ENCODE assay signal across 14 cellular contexts in genomic region chr17:69947027-69947759, GRCh38.
"Had no signal": no experiment of that assay in that cellular context is flagged by ENCODE, and none has a peak within 500 bp of the region (broad histone marks: within the 10 kb centered on the region; RNA-seq: fewer than 3 reads in every experiment).

No MANE protein-coding gene starts in this region.

- H3K4me3 Mint-ChIP-seq: activated T-cell treated with anti-CD3 and anti-CD28 coated beads, Interleukin-2, amount 50 U/mL, for 24 hours; nephron progenitor cell; stimulated activated naive CD8-positive, alpha-beta T cell treated with anti-CD3 and anti-CD28 coated beads, Interleukin-15, Interleukin-2, amounts not matched to agents 100 ng/mL and 50 ng/mL, for 24 hours had no signal

- H3K4me3 ChIP-seq: colonic mucosa, ovary, thoracic aorta had no signal

- H3K9me3 Mint-ChIP-seq: activated naive CD4-positive, alpha-beta T cell treated with anti-CD3 and anti-CD28 coated beads, Interleukin-2, amount 50 U/mL, for 72 hours; activated T-cell treated with anti-CD3 and anti-CD28 coated beads, Interleukin-2, amount 50 U/mL, for 24 hours; nephron progenitor cell; stimulated activated naive CD8-positive, alpha-beta T cell treated with anti-CD3 and anti-CD28 coated beads, Interleukin-15, Interleukin-2, amounts not matched to agents 100 ng/mL and 50 ng/mL, for 24 hours had no signal

- ATAC-seq: activated CD4-positive, CD25-positive, alpha-beta regulatory T cell treated with anti-CD3 and anti-CD28 coated beads, Interleukin-2, amount 50 U/mL, for 24 hours; activated naive CD4-positive, alpha-beta T cell treated with anti-CD3 and anti-CD28 coated beads, Interleukin-2, amount 50 U/mL, for 72 hours had no signal

- DNase-seq: activated CD4-positive, alpha-beta T cell treated with anti-CD3 and anti-CD28 coated beads, Interleukin-2, amount 50 U/mL, for 4 hours; activated effector memory CD4-positive, alpha-beta T cell treated with anti-CD3 and anti-CD28 coated beads, Interleukin-2, amount 50 U/mL, for 16 hours; activated T-cell treated with anti-CD3 and anti-CD28 coated beads, Interleukin-2, amount 50 U/mL, for 24 hours; colonic mucosa; nephron progenitor cell; ovary; stimulated activated CD4-positive, alpha-beta T cell treated with anti-CD3 and anti-CD28 coated beads, Interleukin-15, amount 100 ng/mL, for 24 hours; stimulated activated CD4-positive, alpha-beta T cell treated with anti-CD3 and anti-CD28 coated beads, Interleukin-4, amount 100 ng/mL, for 24 hours; T-helper 2 cell had no signal

- H3K4me1 ChIP-seq: colonic mucosa had no signal

- H3K36me3 ChIP-seq: colonic mucosa, ovary, thoracic aorta had no signal

- H3K36me3 Mint-ChIP-seq: activated naive CD4-positive, alpha-beta T cell treated with anti-CD3 and anti-CD28 coated beads, Interleukin-2, amount 50 U/mL, for 72 hours had no signal

- H3K27ac Mint-ChIP-seq: activated naive CD4-positive, alpha-beta T cell treated with anti-CD3 and anti-CD28 coated beads, Interleukin-2, amount 50 U/mL, for 72 hours; activated T-cell treated with anti-CD3 and anti-CD28 coated beads, Interleukin-2, amount 50 U/mL, for 24 hours; nephron progenitor cell; stimulated activated naive CD8-positive, alpha-beta T cell treated with anti-CD3 and anti-CD28 coated beads, Interleukin-15, Interleukin-2, amounts not matched to agents 100 ng/mL and 50 ng/mL, for 24 hours had no signal

- H3K9me3 ChIP-seq: colonic mucosa, ovary, thoracic aorta had no signal

- H3K27ac ChIP-seq: colonic mucosa, ovary, thoracic aorta had no signal

- H3K27me3 ChIP-seq: colonic mucosa, ovary had no signal

- FAIRE-seq: frontal cortex had no signal
